37 cellular contexts compared by ENCODE assay signal in genomic region chr7:45176886-45177731, GRCh38. TPM values are rescaled to one million over a fixed set of nuclear protein-coding genes. Genes with fewer than 3 reads are reported as not detected.
DNase-seq lines count a peak whose midpoint lies in the region; ATAC-seq and TF ChIP-seq lines count a peak whose summit lies in the region.
"Had no signal": no experiment of that assay in that cellular context is flagged by ENCODE, and none has a peak within 500 bp of the region (broad histone marks: within the 10 kb centered on the region; RNA-seq: fewer than 3 reads in every experiment).

No MANE protein-coding gene starts in this region.

- no peaks in the 10 kb centered on the region for H3K9me3 Mint-ChIP-seq in activated T-cell treated with anti-CD3 and anti-CD28 coated beads, Interleukin-2, amount 50 U/mL, for 72 hours
- no peaks in the 10 kb centered on the region for H3K9me3 Mint-ChIP-seq in CD14-positive monocyte
- H3K9me3 Mint-ChIP-seq: activated CD4-positive, alpha-beta memory T cell treated with anti-CD3 and anti-CD28 coated beads, Interleukin-2, amount 10 ng/mL, durations not matched to agents 7 days and 5 days; H9; naive B cell had no signal

- H3K4me1 Mint-ChIP-seq in activated T-cell treated with anti-CD3 and anti-CD28 coated beads, Interleukin-2, amount 50 U/mL, for 72 hours (ENCODE audit: low read depth): no peaks in the 10 kb centered on the region
- no peaks in the 10 kb centered on the region for H3K4me1 Mint-ChIP-seq in CD14-positive monocyte
- H3K4me1 Mint-ChIP-seq: activated CD4-positive, alpha-beta memory T cell treated with anti-CD3 and anti-CD28 coated beads, Interleukin-2, amount 10 ng/mL, durations not matched to agents 7 days and 5 days; H9; naive B cell had no signal

- no peak overlapping the region for H3K4me3 ChIP-seq in coronary artery
- H3K4me3 ChIP-seq: MG63, transverse colon had no signal

- no peak for ATAC-seq in activated T-cell treated with anti-CD3 and anti-CD28 coated beads, Interleukin-2, amount 50 U/mL, for 72 hours (replicated peaks in 1 of 2)
- ATAC-seq in sciatic nerve: no peak
- ATAC-seq in GM18498 (IDR thresholded peaks at IDR 0.05; ENCODE audit: unreplicated experiment): no peak
- ATAC-seq: activated CD4-positive, CD25-positive, alpha-beta regulatory T cell treated with anti-CD3 and anti-CD28 coated beads, Interleukin-2, amount 50 U/mL, for 24 hours had no signal

- H3K4me3 Mint-ChIP-seq in activated T-cell treated with anti-CD3 and anti-CD28 coated beads, Interleukin-2, amount 50 U/mL, for 72 hours: no peak overlapping the region
- H3K4me3 Mint-ChIP-seq in CD14-positive monocyte: no peak overlapping the region
- H3K4me3 Mint-ChIP-seq: activated CD4-positive, alpha-beta memory T cell treated with anti-CD3 and anti-CD28 coated beads, Interleukin-2, amount 10 ng/mL, durations not matched to agents 7 days and 5 days; H9; naive B cell had no signal

- H3K36me3 Mint-ChIP-seq in activated T-cell treated with anti-CD3 and anti-CD28 coated beads, Interleukin-2, amount 50 U/mL, for 72 hours (ENCODE audit: insufficient read depth in 2 of 2): no peaks in the 10 kb centered on the region
- H3K36me3 Mint-ChIP-seq in CD14-positive monocyte: no peaks in the 10 kb centered on the region
- H3K36me3 Mint-ChIP-seq: naive B cell had no signal

- H3K27me3 Mint-ChIP-seq in activated T-cell treated with anti-CD3 and anti-CD28 coated beads, Interleukin-2, amount 50 U/mL, for 72 hours (ENCODE audit: low read depth): peaks cover 8% of the 10 kb centered on the region
- peaks cover 11 to 24% (median 15%) of the 10 kb centered on the region in 3 donors for H3K27me3 Mint-ChIP-seq in CD14-positive monocyte (ENCODE audit: low read depth in 3 of 3)

- H3K27ac ChIP-seq in coronary artery: no peak overlapping the region
- H3K27ac ChIP-seq: C4-2B, epithelial cell of prostate, HL-60, KMS-11, neutrophil, transverse colon had no signal

- TF ChIP-seq CTCF in CD14-positive monocyte (IDR thresholded peaks at IDR 0.05) (no peak), coronary artery (IDR thresholded peaks at IDR 0.05) (no peak)

- peak; percentile 14 for DNase-seq in activated T-cell treated with anti-CD3 and anti-CD28 coated beads, Interleukin-2, amount 50 U/mL, for 1 hour
- DNase-seq in activated T-cell treated with anti-CD3 and anti-CD28 coated beads, Interleukin-2, amount 50 U/mL, for 72 hours: no peak
- DNase-seq in CD14-positive monocyte (ENCODE audit: low spot score): peak; percentile 37
- DNase-seq in coronary artery (ENCODE audit: low spot score): peak; percentile 65
- DNase-seq in sciatic nerve (ENCODE audit: low spot score): peak; percentile 51
- DNase-seq in cerebellar cortex (ENCODE audit: low spot score): no peak
- DNase-seq in middle frontal gyrus (ENCODE audit: extremely low spot score, low spot score): no peak
- DNase-seq: activated CD4-positive, alpha-beta memory T cell treated with anti-CD3 and anti-CD28 coated beads, Interleukin-2, amount 10 ng/mL, durations not matched to agents 7 days and 5 days; activated CD8-positive, alpha-beta memory T cell treated with anti-CD3 and anti-CD28 coated beads, Interleukin-2, amount 50 U/mL, for 48 hours; activated naive CD4-positive, alpha-beta T cell; amygdala; Calu3; DND-41; effector CD8-positive, alpha-beta T cell; GF-D8; H9; hippocampal formation; mesendoderm; MG63; naive B cell; NCI-H1105; NCI-H187 treated with DMSO at 0.1 percent for 48 hours; NCI-H2171; NCI-H524; OCI-M1; stimulated activated CD4-positive, alpha-beta T cell treated with anti-CD3 and anti-CD28 coated beads, Interleukin-4, amount 100 ng/mL, for 24 hours; T-helper 2 cell; transverse colon had no signal

- no peak overlapping the region for H3K27ac Mint-ChIP-seq in activated T-cell treated with anti-CD3 and anti-CD28 coated beads, Interleukin-2, amount 50 U/mL, for 72 hours
- H3K27ac Mint-ChIP-seq in CD14-positive monocyte: no peak overlapping the region
- H3K27ac Mint-ChIP-seq: activated CD4-positive, alpha-beta memory T cell treated with anti-CD3 and anti-CD28 coated beads, Interleukin-2, amount 10 ng/mL, durations not matched to agents 7 days and 5 days; naive B cell; progenitor cell of endocrine pancreas had no signal

- intact Hi-C loops in CD14-positive monocyte (cut with micrococcal nuclease): no loop called here
- intact Hi-C loops in sciatic nerve (cut with DNase I): no loop called here

RNA-seq across cellular contexts. Expression of gene RAMP3, which starts 19.5 kb away (rescaled TPM):
- total RNA-seq in activated T-cell treated with anti-CD3 and anti-CD28 coated beads, Interleukin-2, amount 50 U/mL, for 72 hours: under 1 TPM in 1 of 2 donors, not detected in 1; 0.50 TPM
- not detected for polyA plus RNA-seq in CD14-positive monocyte
- total RNA-seq in sciatic nerve: 59.6 TPM
- total RNA-seq: A172; activated CD4-positive, alpha-beta memory T cell treated with anti-CD3 and anti-CD28 coated beads, Interleukin-2, amount 10 ng/mL, durations not matched to agents 7 days and 5 days; Calu3; progenitor cell of endocrine pancreas had no signal

Comparison
In these comparisons a context has a peak if more than half of its experiments do, and no peak if none do; other contexts are left out.
1. DNase-seq: peak in activated T-cell treated with anti-CD3 and anti-CD28 coated beads, Interleukin-2, amount 50 U/mL, for 1 hour (single experiment), CD14-positive monocyte (single experiment), coronary artery (single experiment) and sciatic nerve (single experiment); none in activated T-cell treated with anti-CD3 and anti-CD28 coated beads, Interleukin-2, amount 50 U/mL, for 72 hours (0 of 2), cerebellar cortex (single experiment) and middle frontal gyrus (single experiment).
2. RNA of gene RAMP3, which starts 19.5 kb away (total RNA-seq): 59.6 TPM in sciatic nerve (single experiment); 0.50 TPM in activated T-cell treated with anti-CD3 and anti-CD28 coated beads, Interleukin-2, amount 50 U/mL, for 72 hours; every median in the first group is over 10 times any median in the second.